ENCODE assay signal across 24 cellular contexts in genomic region chr3:46552538-46552937, GRCh38. TPM values are rescaled to one million over a fixed set of nuclear protein-coding genes. Genes with fewer than 3 reads are reported as not detected.
"Had no signal": no experiment of that assay in that cellular context is flagged by ENCODE, and none has a peak within 500 bp of the region (broad histone marks: within the 10 kb centered on the region; RNA-seq: fewer than 3 reads in every experiment).

No MANE protein-coding gene starts in this region.

- H3K36me3 Mint-ChIP-seq: activated naive CD4-positive, alpha-beta T cell treated with anti-CD3 and anti-CD28 coated beads, Interleukin-2, amount 50 U/mL, for 72 hours; brain; T-cell had no signal

- H3K27ac ChIP-seq: VCaP had no signal

- H3K4me3 Mint-ChIP-seq: activated CD8-positive, alpha-beta T cell treated with anti-CD3 and anti-CD28 coated beads for 36 hours; activated T-cell treated with anti-CD3 and anti-CD28 coated beads, Interleukin-2, amount 50 U/mL, for 24 hours; activated T-helper 1 cell treated with anti-CD3 and anti-CD28 coated beads, Interleukin-12 subunit alpha, Interleukin-12 subunit beta, Interleukin-2, Interleukin-4 antibody, amounts not matched to agents 30 ng/mL and 10 ng/mL and 1 ng/mL, durations not matched to agents 14 hours and 24 hours and 36 hours; brain; T-cell had no signal

- H3K9me3 Mint-ChIP-seq: activated CD8-positive, alpha-beta T cell treated with anti-CD3 and anti-CD28 coated beads for 36 hours; activated naive CD4-positive, alpha-beta T cell treated with anti-CD3 and anti-CD28 coated beads, Interleukin-2, amount 50 U/mL, for 72 hours; activated T-cell treated with anti-CD3 and anti-CD28 coated beads, Interleukin-2, amount 50 U/mL, for 24 hours; activated T-helper 1 cell treated with anti-CD3 and anti-CD28 coated beads, Interleukin-12 subunit alpha, Interleukin-12 subunit beta, Interleukin-2, Interleukin-4 antibody, amounts not matched to agents 30 ng/mL and 10 ng/mL and 1 ng/mL, durations not matched to agents 14 hours and 24 hours and 36 hours; T-cell had no signal

- H3K27me3 Mint-ChIP-seq: activated CD8-positive, alpha-beta T cell treated with anti-CD3 and anti-CD28 coated beads for 36 hours; activated T-cell treated with anti-CD3 and anti-CD28 coated beads, Interleukin-2, amount 50 U/mL, for 24 hours; T-cell had no signal

- H3K4me1 Mint-ChIP-seq: brain had no signal

- DNase-seq: activated CD4-positive, alpha-beta T cell treated with anti-CD3 and anti-CD28 coated beads for 4 hours; activated CD8-positive, alpha-beta T cell treated with anti-CD3 and anti-CD28 coated beads for 36 hours; activated effector memory CD4-positive, alpha-beta T cell treated with anti-CD3 and anti-CD28 coated beads, Interleukin-2, amount 50 U/mL, for 16 hours; activated naive CD4-positive, alpha-beta T cell treated with Interleukin-2 at 50 U/mL for 16 hours; activated T-cell treated with anti-CD3 and anti-CD28 coated beads, Interleukin-2, amount 50 U/mL, for 24 hours; amygdala; Karpas-422; MM.1S; NCI-H1105; NCI-H1436; NCI-H1694 treated with DMSO at 0.1 percent for 48 hours; NCI-H2029 treated with DMSO at 0.1 percent for 48 hours; NCI-H345; NCI-H510A; PC-3; SIG-M5; T-cell; T-helper 2 cell had no signal

- ATAC-seq: activated CD4-positive, CD25-positive, alpha-beta regulatory T cell treated with anti-CD3 and anti-CD28 coated beads, Interleukin-2, amount 50 U/mL, for 24 hours; activated CD8-positive, alpha-beta T cell treated with anti-CD3 and anti-CD28 coated beads for 36 hours; activated naive CD4-positive, alpha-beta T cell treated with anti-CD3 and anti-CD28 coated beads, Interleukin-2, amount 50 U/mL, for 72 hours; T-cell had no signal

- H3K27ac Mint-ChIP-seq: activated CD8-positive, alpha-beta T cell treated with anti-CD3 and anti-CD28 coated beads for 36 hours; activated naive CD4-positive, alpha-beta T cell treated with anti-CD3 and anti-CD28 coated beads, Interleukin-2, amount 50 U/mL, for 72 hours; activated T-cell treated with anti-CD3 and anti-CD28 coated beads, Interleukin-2, amount 50 U/mL, for 24 hours; activated T-helper 1 cell treated with anti-CD3 and anti-CD28 coated beads, Interleukin-12 subunit alpha, Interleukin-12 subunit beta, Interleukin-2, Interleukin-4 antibody, amounts not matched to agents 30 ng/mL and 10 ng/mL and 1 ng/mL, durations not matched to agents 14 hours and 24 hours and 36 hours; brain had no signal

RNA-seq across cellular contexts. Expression of gene LRRC2, which starts 13.6 kb away (rescaled TPM):
- total RNA-seq: activated CD8-positive, alpha-beta T cell treated with anti-CD3 and anti-CD28 coated beads for 36 hours; activated naive CD4-positive, alpha-beta T cell treated with anti-CD3 and anti-CD28 coated beads, Interleukin-2, amount 50 U/mL, for 72 hours; activated T-helper 1 cell treated with anti-CD3 and anti-CD28 coated beads, Interleukin-12 subunit alpha, Interleukin-12 subunit beta, Interleukin-2, Interleukin-4 antibody, amounts not matched to agents 30 ng/mL and 10 ng/mL and 1 ng/mL, durations not matched to agents 14 hours and 24 hours and 36 hours had no signal

RNA-seq across cellular contexts. Expression of gene RTP3, which starts 54.8 kb away (rescaled TPM):
- total RNA-seq: activated CD8-positive, alpha-beta T cell treated with anti-CD3 and anti-CD28 coated beads for 36 hours; activated naive CD4-positive, alpha-beta T cell treated with anti-CD3 and anti-CD28 coated beads, Interleukin-2, amount 50 U/mL, for 72 hours; activated T-helper 1 cell treated with anti-CD3 and anti-CD28 coated beads, Interleukin-12 subunit alpha, Interleukin-12 subunit beta, Interleukin-2, Interleukin-4 antibody, amounts not matched to agents 30 ng/mL and 10 ng/mL and 1 ng/mL, durations not matched to agents 14 hours and 24 hours and 36 hours; astrocyte; PC-3; T-cell had no signal

RNA-seq across cellular contexts. Expression of gene FAM240A, which starts 59.8 kb away (rescaled TPM):
- total RNA-seq: activated CD8-positive, alpha-beta T cell treated with anti-CD3 and anti-CD28 coated beads for 36 hours; activated naive CD4-positive, alpha-beta T cell treated with anti-CD3 and anti-CD28 coated beads, Interleukin-2, amount 50 U/mL, for 72 hours; activated T-helper 1 cell treated with anti-CD3 and anti-CD28 coated beads, Interleukin-12 subunit alpha, Interleukin-12 subunit beta, Interleukin-2, Interleukin-4 antibody, amounts not matched to agents 30 ng/mL and 10 ng/mL and 1 ng/mL, durations not matched to agents 14 hours and 24 hours and 36 hours; astrocyte; PC-3; T-cell had no signal
